Comparison of ENCODE assay signal across 7 cellular contexts in the genomic region with DNA sequence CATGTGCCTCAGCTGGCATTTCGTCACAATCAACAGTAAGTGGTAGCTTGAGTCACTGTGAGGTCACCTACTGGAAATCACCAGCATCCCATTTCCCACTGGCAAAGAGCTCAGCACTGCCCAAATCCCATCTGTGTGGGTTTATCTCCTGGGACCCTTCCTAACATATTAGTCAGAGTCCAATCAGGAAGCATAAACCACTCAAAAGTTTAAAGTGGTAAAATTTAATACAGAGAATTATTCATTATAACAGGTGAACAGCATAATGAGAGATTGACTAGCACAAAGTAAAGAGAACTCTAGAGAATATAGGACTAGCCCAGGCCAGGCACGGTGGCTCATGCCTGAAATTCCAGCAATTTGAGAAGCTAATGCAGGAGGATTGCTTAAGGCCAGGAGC.
A peak's percentile ranks its signal among the peaks of the same experiment; 100 is the strongest.
DNase-seq lines count a peak whose midpoint lies in the region; ATAC-seq and TF ChIP-seq lines count a peak whose summit lies in the region.
"Not testable (repeated sequence)": the region's sequence is repeated elsewhere in the genome, so short reads cannot be mapped to it uniquely, and the experiment has no call there.

No MANE protein-coding gene starts in this region.

- not testable (repeated sequence) for H3K14ac ChIP-seq in IMR-90 (replicated peaks; ENCODE audit: low read depth, low read length)

- H4K91ac ChIP-seq in IMR-90 (ENCODE audit: insufficient read depth, low read depth, low read length) = not testable (repeated sequence)

- not testable (repeated sequence) for TF ChIP-seq POLR2A in IMR-90 (IDR thresholded peaks at IDR 0.05; ENCODE audit: low read depth, low read length)

- H3K4me1 ChIP-seq in GM23248 (ENCODE audit: insufficient read depth); IMR-90 (ENCODE audit: control insufficient read depth, insufficient read depth, low read length); osteoblast (ENCODE audit: insufficient read depth, low read length): not testable (repeated sequence)

- dilution Hi-C loops in IMR-90 (cut with HindIII; ENCODE audit: low sequenced_read_pairs, unreplicated experiment) = not testable (repeated sequence)

- not testable (repeated sequence) for H2BK120ac ChIP-seq in IMR-90 (ENCODE audit: low read depth, low read length)

- H4K5ac ChIP-seq in IMR-90 (ENCODE audit: low read depth, low read length) = not testable (repeated sequence)

- H3K23ac ChIP-seq in IMR-90 (ENCODE audit: low read depth, low read length) = not testable (repeated sequence)

- TF ChIP-seq CTCF in AG10803 (conservative IDR thresholded peaks at IDR 0.05; ENCODE audit: low read length); IMR-90 (conservative IDR thresholded peaks at IDR 0.05; ENCODE audit: low read depth, low read length); choroid plexus epithelial cell (conservative IDR thresholded peaks at IDR 0.05; ENCODE audit: low read depth, low read length); osteoblast (IDR thresholded peaks at IDR 0.05; ENCODE audit: extremely low read depth, low read depth, low read length): not testable (repeated sequence)

- not testable (repeated sequence) for H3K4ac ChIP-seq in IMR-90 (ENCODE audit: low read depth, low read length)

- not testable (repeated sequence) for H4K20me1 ChIP-seq in GM23248 (ENCODE audit: insufficient read depth); IMR-90 (ENCODE audit: insufficient read depth, low read length); osteoblast (ENCODE audit: insufficient read depth, low read length)

- H3F3A ChIP-seq in GM23248 (ENCODE audit: insufficient read depth) = not testable (repeated sequence)

- H2AFZ ChIP-seq in GM23248; IMR-90 (replicated peaks; ENCODE audit: low read length, poor library complexity); osteoblast (ENCODE audit: low read length): not testable (repeated sequence)

- not testable (repeated sequence) for H3K79me1 ChIP-seq in IMR-90 (ENCODE audit: low read depth in 1 of 2, low read length in 2 of 2)

- not testable (repeated sequence) for H2BK20ac ChIP-seq in IMR-90 (ENCODE audit: low read depth, low read length)

- H3K27me3 ChIP-seq in GM23248 (replicated peaks; ENCODE audit: insufficient read depth); IMR-90 (ENCODE audit: control insufficient read depth, insufficient read depth, low read length); osteoblast (ENCODE audit: insufficient read depth, low read length): not testable (repeated sequence)

- DNase-seq in AG10803 (ENCODE audit: low read depth) = peak; percentile 9
- peak; percentile 4 for DNase-seq in GM23248
- peak; percentile 48 for DNase-seq in IMR-90
- peak; percentile 0 for DNase-seq in amniotic epithelial cell (ENCODE audit: low read depth)
- peak; percentile 0 for DNase-seq in choroid plexus epithelial cell (ENCODE audit: low read depth)
- peak; percentile 38 for DNase-seq in fibroblast of peridontal ligament (ENCODE audit: extremely low read depth)
- DNase-seq in osteoblast (ENCODE audit: insufficient read length, low spot score, missing footprints) = not testable (repeated sequence)

- not testable (repeated sequence) for H3K56ac ChIP-seq in IMR-90 (ENCODE audit: extremely low read depth, insufficient read depth, low read length)

- in situ Hi-C loops in GM23248 (cut with MboI); IMR-90 (cut with MboI; ENCODE audit: low sequenced_read_pairs): not testable (repeated sequence)

- H3K36me3 ChIP-seq in GM23248 (ENCODE audit: low read depth); IMR-90 (ENCODE audit: control insufficient read depth, insufficient read depth, low read length); osteoblast (ENCODE audit: insufficient read depth, low read length): not testable (repeated sequence)

- H3K9me1 ChIP-seq in IMR-90 (ENCODE audit: insufficient read depth, low read length) = not testable (repeated sequence)

- BruUV-seq in IMR-90 (replicated peaks; lab: Mats Ljungman, UMichigan) = not testable (repeated sequence)

- not testable (repeated sequence) for H3K18ac ChIP-seq in IMR-90 (ENCODE audit: low read depth, low read length)

- TF ChIP-seq RAD21 in IMR-90 (IDR thresholded peaks at IDR 0.05; ENCODE audit: low read length) = not testable (repeated sequence)

- intact Hi-C loops in IMR-90 (cut with micrococcal nuclease) = not testable (repeated sequence)

- H3K9me3 ChIP-seq in GM23248 (ENCODE audit: low read depth); IMR-90 (ENCODE audit: control insufficient read depth, insufficient read depth, low read length); osteoblast (ENCODE audit: low read depth, low read length): not testable (repeated sequence)

- H2BK15ac ChIP-seq in IMR-90 (ENCODE audit: low read depth, low read length) = not testable (repeated sequence)

- H3K9me2 ChIP-seq in GM23248 (ENCODE audit: insufficient read depth) = not testable (repeated sequence)

- WGBS in GM23248 (ENCODE audit: low coverage in 1 of 2, low lambda C conversion rate in 2 of 2, missing lambda C conversion rate in 2 of 2), 2 experiments = 31 to 38% methylated on average over 2 of the region's 2 CpGs
- WGBS in IMR-90 (ENCODE audit: extremely low coverage in 2 of 2, insufficient read length in 1 of 2), 2 experiments = no CpG with 5 or more reads among the region's 2 CpGs

- ATAC-seq in IMR-90 (ENCODE audit: low read depth) = not testable (repeated sequence)

- H3K27ac ChIP-seq in GM23248 = peak overlapping the region; percentile 24; the same call in 1 of the 2 replicates
- not testable (repeated sequence) for H3K27ac ChIP-seq in IMR-90 (ENCODE audit: insufficient read depth, low read length)
- H3K27ac ChIP-seq in osteoblast (ENCODE audit: low read depth, low read length) = peak overlapping the region; percentile 33

- not testable (repeated sequence) for H4K8ac ChIP-seq in IMR-90 (ENCODE audit: low read depth in 2 of 2, low read length in 2 of 2)

- CTCF ChIA-PET in IMR-90 (lab: Yijun Ruan, JAX) = not testable (repeated sequence)

- POLR2A ChIA-PET in IMR-90 (lab: Charles Lee; ENCODE audit: unreplicated experiment) = not testable (repeated sequence)

- not testable (repeated sequence) for H3K4me2 ChIP-seq in GM23248 (ENCODE audit: unreplicated experiment); IMR-90 (ENCODE audit: low read depth, low read length); osteoblast (ENCODE audit: insufficient read depth, low read length)

- not testable (repeated sequence) for H2AK9ac ChIP-seq in IMR-90 (replicated peaks; ENCODE audit: low read depth, low read length, poor library complexity)

- H3K9ac ChIP-seq in GM23248; IMR-90 (ENCODE audit: low read depth, low read length): not testable (repeated sequence)

- not testable (repeated sequence) for H2AK5ac ChIP-seq in IMR-90 (ENCODE audit: low read depth, low read length)

- H3K79me2 ChIP-seq in GM23248 (ENCODE audit: insufficient read depth); osteoblast (ENCODE audit: insufficient read depth, low read length): not testable (repeated sequence)

- H3K4me3 ChIP-seq in AG10803 (ENCODE audit: low read length); GM23248; IMR-90 (ENCODE audit: insufficient read depth, low read depth, low read length); choroid plexus epithelial cell (ENCODE audit: low read depth, low read length); osteoblast (ENCODE audit: insufficient read depth, low read length): not testable (repeated sequence)

- H2BK5ac ChIP-seq in IMR-90 (ENCODE audit: low read depth, low read length, poor library complexity, severe bottlenecking) = not testable (repeated sequence)

TF ChIP-seq in IMR-90, 13 proteins besides CTCF, POLR2A, EP300 and RAD21:
- TF ChIP-seq CEBPB (IDR thresholded peaks at IDR 0.05; ENCODE audit: low read depth, low read length) = 0 out of 2 replicates have a peak, but pooled peaks have one; percentile 22
